ENCODE assay signal across 8 cellular contexts in the genomic region with DNA sequence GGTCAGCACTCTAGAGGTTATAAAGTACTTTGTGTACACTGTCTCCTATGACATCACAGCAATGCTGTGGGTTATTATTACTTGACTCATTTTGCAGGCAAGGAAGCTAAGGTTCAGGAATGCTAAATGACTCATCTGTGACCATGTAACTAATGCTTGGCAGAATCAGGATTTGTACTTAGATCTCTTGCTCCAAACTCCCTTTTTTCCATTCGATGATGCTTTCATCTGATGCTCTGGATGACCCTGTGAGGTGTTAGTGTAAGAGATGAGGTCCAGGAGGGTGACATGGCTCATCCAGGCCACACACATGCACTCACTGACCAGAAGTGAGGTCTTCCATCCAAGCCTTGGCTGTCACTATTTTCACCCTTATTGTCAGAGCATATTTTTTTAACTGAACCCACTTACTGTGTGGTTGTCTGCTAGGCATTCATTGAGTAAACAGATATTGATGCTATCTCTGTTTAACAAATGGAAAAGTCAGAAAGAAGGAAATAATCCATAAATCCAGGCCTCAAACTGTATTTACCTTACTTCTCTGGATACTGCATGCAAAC. TPM values are rescaled to one million over a fixed set of nuclear protein-coding genes. Genes with fewer than 3 reads are reported as not detected.
A peak's percentile ranks its signal among the peaks of the same experiment; 100 is the strongest.
DNase-seq lines count a peak whose midpoint lies in the region; FAIRE-seq and TF ChIP-seq lines count a peak whose summit lies in the region.

No MANE protein-coding gene starts in this region.

- peaks cover 4% of the 10 kb centered on the region for H3K27me3 ChIP-seq in BJ (ENCODE audit: control insufficient read depth, insufficient read depth, low read length)
- no peaks in the 10 kb centered on the region for H3K27me3 ChIP-seq in tibial artery

- no peak overlapping the region for H3K9ac ChIP-seq in kidney (ENCODE audit: low read length in 2 of 2)

- H3K27ac ChIP-seq in kidney (ENCODE audit: low read depth in 2 of 2, low read length in 2 of 2) (no peak overlapping the region), tibial artery (no peak overlapping the region)

- no peaks in the 10 kb centered on the region for H3K9me3 ChIP-seq in kidney (ENCODE audit: control insufficient read depth in 1 of 2, low read length in 2 of 2)
- no peaks in the 10 kb centered on the region for H3K9me3 ChIP-seq in tibial artery

- FAIRE-seq in kidney (lab: Jason Lieb, UNC): no peak
- FAIRE-seq in GM19239 (lab: Jason Lieb, UNC): no peak

- no peaks in the 10 kb centered on the region for H3K36me3 ChIP-seq in BJ (ENCODE audit: control insufficient read depth, insufficient read depth, low read length)
- no peaks in the 10 kb centered on the region for H3K36me3 ChIP-seq in kidney (ENCODE audit: control insufficient read depth in 1 of 2, insufficient read depth in 2 of 2, low read length in 2 of 2)
- no peaks in the 10 kb centered on the region for H3K36me3 ChIP-seq in tibial artery

- CTCF ChIA-PET in BJ (lab: Yijun Ruan, JAX): interaction anchor here (0.5 to 1.2 kb wide), 4 partner anchors 13 to 69 kb away, joined by 3 to 5 read pairs (median 4); no protein-coding TSS in a partner anchor

- POLR2A ChIA-PET in BJ (lab: Charles Lee): no interaction called here

- intact Hi-C loops in kidney (cut with DNase I) (no loop called here), tibial artery (cut with DNase I; ENCODE audit: low total_unique reads) (no loop called here)

- H3K4me3 ChIP-seq in BJ (ENCODE audit: low read depth, low read length): no peak overlapping the region
- H3K4me3 ChIP-seq in kidney (ENCODE audit: low read length in 2 of 2): no peak overlapping the region
- no peak overlapping the region for H3K4me3 ChIP-seq in tibial artery

- DNase-seq in BJ (ENCODE audit: low read depth) (peak; percentile 86), HS-27A (ENCODE audit: low read depth) (peak; percentile 48), amniotic stem cell (lab: John Stamatoyannopoulos, UW) (peak; percentile 92), lung microvascular endothelial cell (ENCODE audit: low read depth in 2 of 2) (peak; percentile 96 to 97), kidney (no peak), tibial artery (no peak), cerebellum (ENCODE audit: low spot score) (no peak), GM19239 (ENCODE audit: insufficient read length, low spot score) (no peak)

- H3K4me1 ChIP-seq in kidney (ENCODE audit: control insufficient read depth in 1 of 2, insufficient read depth in 1 of 2, low read depth in 1 of 2, low read length in 2 of 2): no peaks in the 10 kb centered on the region
- H3K4me1 ChIP-seq in tibial artery: no peaks in the 10 kb centered on the region

- TF ChIP-seq CTCF in BJ (IDR thresholded peaks at IDR 0.05; ENCODE audit: insufficient read depth, low read depth, low read length): no peak
- TF ChIP-seq CTCF in kidney (IDR thresholded peaks at IDR 0.05; ENCODE audit: borderline replicate concordance, extremely low read depth, insufficient read depth): no peak
- no peak for TF ChIP-seq CTCF in tibial artery (IDR thresholded peaks at IDR 0.05)

RNA-seq across cellular contexts. Expression of a gene that starts 59.0 kb away (rescaled TPM):
- not detected in 2 replicates for polyA plus RNA-seq in BJ (2011; rRNA removed)
- polyA minus RNA-seq in BJ (2011; rRNA and poly(A)+ RNA removed): not detected in 2 replicates
- total RNA-seq in lung microvascular endothelial cell: 0.22 TPM in 1 of 2 replicates, not detected in the other
- 14.1 TPM for total RNA-seq in kidney
- polyA plus RNA-seq in kidney (ENCODE audit: insufficient read depth, low read depth, low replicate concordance): 0.17 TPM
- 0.18 TPM for total RNA-seq in cerebellum

Comparison
In these comparisons a context has a peak if more than half of its experiments do, and no peak if none do; other contexts are left out.
1. DNase-seq: peak in BJ (single experiment), HS-27A (single experiment), amniotic stem cell (single experiment) and lung microvascular endothelial cell (2 of 2); none in kidney (single experiment), tibial artery (0 of 2), cerebellum (single experiment) and GM19239 (single experiment).
2. RNA of a gene that starts 59.0 kb away (total RNA-seq): 14.1 TPM in kidney (single experiment); 0.22 TPM in lung microvascular endothelial cell and 0.18 TPM in cerebellum (single experiment); every median in the first group is over 10 times any median in the second.